In the genomic region with DNA sequence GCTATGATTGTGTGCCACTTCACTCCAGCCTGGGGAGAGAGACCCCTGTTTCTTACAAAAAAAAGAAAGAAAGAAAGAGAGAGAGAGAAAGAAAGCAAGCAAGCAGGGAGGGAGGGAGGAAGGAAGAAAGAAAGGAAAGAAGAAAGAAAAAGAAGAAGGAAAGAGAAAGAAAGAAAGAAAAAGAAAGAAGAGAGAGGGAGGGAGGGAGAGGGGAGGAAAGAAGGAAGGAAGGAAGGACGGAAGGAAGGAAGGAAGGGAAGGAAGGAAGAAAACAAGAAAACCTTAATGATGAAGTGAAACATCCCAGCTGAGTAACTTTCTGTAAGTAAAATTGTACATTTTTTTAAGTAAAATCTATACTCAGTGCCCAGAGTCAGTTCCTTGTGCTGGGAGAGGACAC, we compare ENCODE assay signal across 26 cellular contexts.
"Had no signal": no experiment of that assay in that cellular context is flagged by ENCODE, and none has a peak within 500 bp of the region (broad histone marks: within the 10 kb centered on the region; RNA-seq: fewer than 3 reads in every experiment).

No MANE protein-coding gene starts in this region.

- DNase-seq: islet precursor cell; left ventricle myocardium inferior; mesendoderm; naive B cell; natural killer cell; nephron progenitor cell; occipital lobe; stimulated activated CD4-positive, alpha-beta T cell treated with anti-CD3 and anti-CD28 coated beads, Interleukin-12 subunit alpha, Interleukin-12 subunit beta, amount 100 ng/mL, for 4 hours; stimulated activated CD4-positive, alpha-beta T cell treated with anti-CD3 and anti-CD28 coated beads, Interleukin-15, amount 100 ng/mL, for 24 hours; stimulated activated CD4-positive, alpha-beta T cell treated with anti-CD3 and anti-CD28 coated beads, Interleukin-2, amount 100 ng/mL, for 24 hours; stimulated activated CD4-positive, alpha-beta T cell treated with anti-CD3 and anti-CD28 coated beads, Interleukin-4, amount 100 ng/mL, for 1 hour; stimulated activated naive CD4-positive, alpha-beta T cell; tibial artery; trophoblast cell; upper lobe of right lung had no signal

- H3K27me3 Mint-ChIP-seq: naive B cell; progenitor cell of endocrine pancreas; stimulated activated naive CD8-positive, alpha-beta T cell treated with anti-CD3 and anti-CD28 coated beads, Interleukin-15, Interleukin-2, amounts not matched to agents 100 ng/mL and 50 ng/mL, for 24 hours had no signal

- H3K9me3 ChIP-seq: left ventricle myocardium inferior, neutrophil, right atrium auricular region, suprapubic skin, thoracic aorta, tibial artery, upper lobe of right lung had no signal

- H3K36me3 Mint-ChIP-seq: mesothelial cell of epicardium, naive B cell, natural killer cell, neural progenitor cell had no signal

- H3K4me1 ChIP-seq: left ventricle myocardium inferior, tibial artery had no signal

- H3K4me1 Mint-ChIP-seq: natural killer cell had no signal

- H3K36me3 ChIP-seq: left ventricle myocardium inferior, neural progenitor cell, neutrophil, right atrium auricular region, suprapubic skin, thoracic aorta, tibial artery, upper lobe of right lung had no signal

- H3K27ac Mint-ChIP-seq: mesothelial cell of epicardium; naive B cell; natural killer cell; nephron progenitor cell; neural progenitor cell; progenitor cell of endocrine pancreas; stimulated activated naive CD8-positive, alpha-beta T cell treated with anti-CD3 and anti-CD28 coated beads, Interleukin-15, Interleukin-2, amounts not matched to agents 100 ng/mL and 50 ng/mL, for 24 hours had no signal

- ATAC-seq: natural killer cell, sciatic nerve, upper lobe of right lung had no signal

- H3K9ac ChIP-seq: neural progenitor cell had no signal

- H3K27me3 ChIP-seq: neural progenitor cell, neutrophil, right atrium auricular region, suprapubic skin, tibial artery, upper lobe of right lung had no signal

- H3K4me2 ChIP-seq: neural progenitor cell had no signal

- H3K9me3 Mint-ChIP-seq: mesothelial cell of epicardium; naive B cell; natural killer cell; nephron progenitor cell; neural progenitor cell; stimulated activated naive CD8-positive, alpha-beta T cell treated with anti-CD3 and anti-CD28 coated beads, Interleukin-15, Interleukin-2, amounts not matched to agents 100 ng/mL and 50 ng/mL, for 24 hours had no signal

- H3K4me3 ChIP-seq: left ventricle myocardium inferior, lung, neural progenitor cell, right atrium auricular region, skin epidermis, suprapubic skin, thoracic aorta, tibial artery, upper lobe of right lung had no signal

- H3K27ac ChIP-seq: left ventricle myocardium inferior, neural progenitor cell, neutrophil, right atrium auricular region, skin epidermis, suprapubic skin, thoracic aorta, tibial artery, upper lobe of right lung had no signal

- H3K4me3 Mint-ChIP-seq: mesothelial cell of epicardium; naive B cell; natural killer cell; nephron progenitor cell; neural progenitor cell; stimulated activated naive CD8-positive, alpha-beta T cell treated with anti-CD3 and anti-CD28 coated beads, Interleukin-15, Interleukin-2, amounts not matched to agents 100 ng/mL and 50 ng/mL, for 24 hours had no signal

- H2AFZ ChIP-seq: neural progenitor cell had no signal
